Comparison of ENCODE assay signal across 8 cellular contexts in the genomic region with DNA sequence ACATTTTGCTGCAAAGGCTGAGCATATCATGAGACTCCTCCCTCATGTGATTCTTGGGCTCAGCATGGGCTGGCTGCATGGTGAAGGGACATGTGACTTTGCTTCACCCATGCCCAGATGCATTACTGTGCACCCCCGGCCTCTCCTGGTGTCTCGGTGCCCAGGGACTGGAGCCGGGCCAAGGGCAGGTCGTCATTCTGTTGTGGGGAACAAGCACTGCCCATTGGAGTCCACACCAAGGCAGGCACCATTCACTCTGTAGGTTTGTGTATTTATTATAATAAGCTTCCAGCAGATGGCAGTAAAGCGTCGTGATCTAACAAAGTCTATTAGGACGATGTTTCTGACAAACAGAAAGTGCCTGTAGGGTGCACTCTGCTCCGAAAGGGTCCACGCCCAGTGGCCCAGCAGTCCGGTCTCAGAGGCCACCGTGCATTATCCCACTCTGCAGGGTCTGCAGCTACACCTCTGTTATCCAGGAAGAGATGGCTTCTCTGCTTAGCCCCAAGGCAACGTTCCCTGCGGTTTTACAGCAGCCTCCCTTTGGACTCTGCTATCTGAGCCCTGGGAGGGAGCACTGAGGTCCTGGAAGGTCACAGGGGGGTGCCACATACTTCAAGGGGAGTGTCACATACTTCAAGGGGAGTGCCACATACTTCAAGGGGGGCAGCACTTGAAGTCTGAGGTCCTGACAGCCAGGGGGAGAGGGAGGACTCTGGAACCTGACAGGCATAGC.
DNase-seq lines count a peak whose midpoint lies in the region; ATAC-seq, FAIRE-seq and TF ChIP-seq lines count a peak whose summit lies in the region.

No MANE protein-coding gene starts in this region.

- intact Hi-C loops in natural killer cell (cut with micrococcal nuclease) (no loop called here), tibial artery (cut with DNase I; ENCODE audit: low total_unique reads) (no loop called here)

- H3K36me3 ChIP-seq in tibial artery = no peaks in the 10 kb centered on the region

- no peaks in the 10 kb centered on the region for H3K27me3 ChIP-seq in tibial artery

- peak; percentile 81 for DNase-seq in EH (ENCODE audit: low read depth)
- peak; percentile 75 for DNase-seq in HTR-8/SVneo (ENCODE audit: insufficient read length, low spot score)
- peak; percentile 17 for DNase-seq in NOMO-1 treated with dmso at 0.1 percent for 144 hours (lab: John Stamatoyannopoulos, UW; ENCODE audit: unreplicated experiment)
- DNase-seq in activated T-cell treated with anti-CD3 and anti-CD28 coated beads for 4 hours = peak; percentile 19
- DNase-seq in fibroblast of gingiva (ENCODE audit: low read depth) = peak; percentile 55
- peak; percentile 25 for DNase-seq in natural killer cell
- peak; percentile 50 to 80 for DNase-seq in tibial artery

- H3K9me3 Mint-ChIP-seq in natural killer cell = no peaks in the 10 kb centered on the region

- H3K27ac ChIP-seq in tibial artery = peak overlapping the region in 1 of 2 donors; percentile 35

- peak overlapping the region; percentile 34 to 41 for H3K4me3 ChIP-seq in tibial artery

- H3K36me3 Mint-ChIP-seq in natural killer cell = no peaks in the 10 kb centered on the region

- H3K4me1 ChIP-seq in tibial artery = peaks cover 0 to 31% (median 17%) of the 10 kb centered on the region in 4 donors

- ATAC-seq in GM21528 (IDR thresholded peaks at IDR 0.05; ENCODE audit: low FRiP score, unreplicated experiment) = peak; percentile 99
- ATAC-seq in natural killer cell = peak; percentile 87 to 96 (median 89)

- no peaks in the 10 kb centered on the region for H3K27me3 Mint-ChIP-seq in natural killer cell (ENCODE audit: low read depth in 2 of 2)

- FAIRE-seq in HTR-8/SVneo (lab: Jason Lieb, UNC) = no peak

- H3K9me3 ChIP-seq in tibial artery = no peaks in the 10 kb centered on the region

- TF ChIP-seq CTCF in natural killer cell (IDR thresholded peaks at IDR 0.05) (peak; percentile 69), tibial artery (IDR thresholded peaks at IDR 0.05) (peak; percentile 53 to 65)

- H3K4me3 Mint-ChIP-seq in natural killer cell = peak overlapping the region; percentile 76

- peak overlapping the region in 1 of 2 donors; percentile 71 for H3K27ac Mint-ChIP-seq in natural killer cell

- peaks cover 0 to 12% of the 10 kb centered on the region in 2 donors for H3K4me1 Mint-ChIP-seq in natural killer cell

Comparison
In these comparisons a context has a peak if more than half of its experiments do, and no peak if none do; other contexts are left out.
1. DNase-seq: peak in every context shown above with its lines; median percentile 81 in EH; 75 in HTR-8/SVneo; 65 in tibial artery; 55 in fibroblast of gingiva; 25 in natural killer cell; 19 in activated T-cell treated with anti-CD3 and anti-CD28 coated beads for 4 hours; 17 in NOMO-1 treated with dmso at 0.1 percent for 144 hours.